8 cellular contexts compared by ENCODE assay signal in the genomic region with DNA sequence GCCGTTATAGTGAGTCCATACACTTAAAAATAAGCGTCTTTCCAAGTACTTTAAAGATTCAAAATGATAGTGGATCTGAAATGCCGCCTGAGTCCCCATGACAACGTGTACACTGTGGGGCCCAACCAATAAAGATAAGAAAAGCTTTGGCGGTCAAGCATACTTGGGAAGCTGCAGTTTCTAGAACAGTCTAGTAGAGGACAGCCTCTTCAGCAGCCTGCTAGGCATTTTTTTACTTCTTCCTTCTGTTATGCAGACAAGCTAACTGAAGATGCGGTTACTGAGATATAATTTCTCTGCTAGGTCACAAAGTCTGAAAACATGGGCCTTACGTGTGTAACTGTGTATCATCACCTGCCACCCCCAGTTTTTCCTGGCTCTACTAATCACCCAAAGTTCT. TPM values are rescaled to one million over a fixed set of nuclear protein-coding genes. Genes with fewer than 3 reads are reported as not detected.
A peak's percentile ranks its signal among the peaks of the same experiment; 100 is the strongest.
DNase-seq lines count a peak whose midpoint lies in the region; ATAC-seq, FAIRE-seq and TF ChIP-seq lines count a peak whose summit lies in the region.

No MANE protein-coding gene starts in this region.

- peak overlapping the region; percentile 78 to 93 (median 92) for H3K27ac ChIP-seq in spleen

- no peak for FAIRE-seq in frontal cortex (lab: Jason Lieb, UNC)

- intact Hi-C loops in spleen (cut with DNase I; ENCODE audit: low total_unique reads), result no loop called here

- H3K36me3 ChIP-seq in iPS-15b (ENCODE audit: control insufficient read depth, insufficient read depth, low read length) (no peaks in the 10 kb centered on the region), spleen (no peaks in the 10 kb centered on the region)

- no peak for TF ChIP-seq POLR2A in spleen (IDR thresholded peaks at IDR 0.05)

- H3K27me3 Mint-ChIP-seq in activated T-cell treated with anti-CD3 and anti-CD28 coated beads, Interleukin-2, amount 50 U/mL, for 24 hours, result peaks cover 12% of the 10 kb centered on the region
- no peaks in the 10 kb centered on the region for H3K27me3 Mint-ChIP-seq in activated T-helper 17 cell treated with anti-CD3 and anti-CD28 coated beads, Interleukin-2, amount 50 U/mL, for 72 hours

- no peak for TF ChIP-seq CTCF in spleen (IDR thresholded peaks at IDR 0.05 in 8 of 11, conservative IDR thresholded peaks at IDR 0.05 in 3 of 11)

- H3K4me3 ChIP-seq in iPS-15b (ENCODE audit: low read depth, low read length), result peak overlapping the region; percentile 87
- peak overlapping the region; percentile 46 to 77 (median 57) for H3K4me3 ChIP-seq in spleen

- peaks cover 19% of the 10 kb centered on the region for H3K36me3 Mint-ChIP-seq in activated T-cell treated with anti-CD3 and anti-CD28 coated beads, Interleukin-2, amount 50 U/mL, for 24 hours (ENCODE audit: low read depth)
- peaks cover 51% of the 10 kb centered on the region for H3K36me3 Mint-ChIP-seq in activated T-helper 17 cell treated with anti-CD3 and anti-CD28 coated beads, Interleukin-2, amount 50 U/mL, for 72 hours (ENCODE audit: low read depth)

- no peaks in the 10 kb centered on the region for H3K9me3 ChIP-seq in iPS-15b (ENCODE audit: control insufficient read depth, insufficient read depth, low read length)
- H3K9me3 ChIP-seq in spleen, result peaks cover 0 to 4% (median 0%) of the 10 kb centered on the region in 8 donors

- H3K27me3 ChIP-seq in iPS-15b (ENCODE audit: control insufficient read depth, insufficient read depth, low read length) (no peaks in the 10 kb centered on the region), spleen (replicated peaks in 1 of 7) (no peaks in the 10 kb centered on the region)

- H3K9ac ChIP-seq in iPS-15b (ENCODE audit: low read depth, low read length), result no peak overlapping the region

- H3K4me1 ChIP-seq in iPS-15b (ENCODE audit: control insufficient read depth, insufficient read depth, low read length) (peaks cover 2% of the 10 kb centered on the region), spleen (peaks cover 7 to 44% (median 32%) of the 10 kb centered on the region in 6 donors)

- peak overlapping the region; percentile 92 for H3K27ac Mint-ChIP-seq in activated T-cell treated with anti-CD3 and anti-CD28 coated beads, Interleukin-2, amount 50 U/mL, for 24 hours
- peak overlapping the region; percentile 95 for H3K27ac Mint-ChIP-seq in activated T-helper 17 cell treated with anti-CD3 and anti-CD28 coated beads, Interleukin-2, amount 50 U/mL, for 72 hours

- WGBS in spleen, 5 donors, result 22 to 54% (median 29%) methylated on average over 7 of the region's 7 CpGs

- peak overlapping the region; percentile 85 for H3K4me3 Mint-ChIP-seq in activated T-cell treated with anti-CD3 and anti-CD28 coated beads, Interleukin-2, amount 50 U/mL, for 24 hours
- H3K4me3 Mint-ChIP-seq in activated T-helper 17 cell treated with anti-CD3 and anti-CD28 coated beads, Interleukin-2, amount 50 U/mL, for 72 hours, result peak overlapping the region; percentile 92

- no peak for DNase-seq in activated T-cell treated with anti-CD3 and anti-CD28 coated beads, Interleukin-2, amount 50 U/mL, for 24 hours
- DNase-seq in activated T-cell treated with anti-CD3 and anti-CD28 coated beads, Interleukin-2, amount 50 U/mL, for 48 hours, result no peak
- DNase-seq in spleen (no peak), frontal cortex (ENCODE audit: low spot score in 2 of 2) (no peak), middle frontal gyrus (ENCODE audit: extremely low spot score, low spot score) (no peak)

- ATAC-seq in HG03196 (IDR thresholded peaks at IDR 0.05; ENCODE audit: unreplicated experiment), result peak; percentile 17
- ATAC-seq in activated T-helper 17 cell treated with anti-CD3 and anti-CD28 coated beads, Interleukin-2, amount 50 U/mL, for 72 hours (replicated peaks), result no peak

- no peaks in the 10 kb centered on the region for H3K9me3 Mint-ChIP-seq in activated T-cell treated with anti-CD3 and anti-CD28 coated beads, Interleukin-2, amount 50 U/mL, for 24 hours
- H3K9me3 Mint-ChIP-seq in activated T-helper 17 cell treated with anti-CD3 and anti-CD28 coated beads, Interleukin-2, amount 50 U/mL, for 72 hours, result no peaks in the 10 kb centered on the region

- peaks cover 37% of the 10 kb centered on the region for H3K4me1 Mint-ChIP-seq in activated T-cell treated with anti-CD3 and anti-CD28 coated beads, Interleukin-2, amount 50 U/mL, for 24 hours (ENCODE audit: low read depth)
- H3K4me1 Mint-ChIP-seq in activated T-helper 17 cell treated with anti-CD3 and anti-CD28 coated beads, Interleukin-2, amount 50 U/mL, for 72 hours, result no peaks in the 10 kb centered on the region

RNA-seq across cellular contexts. Expression of gene UPRT, which starts 0.4 kb away (rescaled TPM):
- 100 to 1,000 TPM in 1 of 2 donors, 10 to 100 TPM in 1; 34.4 to 201 TPM for total RNA-seq in activated T-helper 17 cell treated with anti-CD3 and anti-CD28 coated beads, Interleukin-2, amount 50 U/mL, for 72 hours
- total RNA-seq in spleen (10 to 100 TPM; 13.0 to 27.1 (median 18.6) TPM), frontal cortex (26.1 TPM)
- 10 to 100 TPM in 1 of 3 donors, 1 to 10 TPM in 2; 7.3 to 12.0 (median 9.8) TPM for polyA plus RNA-seq in spleen
